Comparison of ENCODE assay signal across 24 cellular contexts in genomic region chr10:74859546-74859945, GRCh38.
"Had no signal": no experiment of that assay in that cellular context is flagged by ENCODE, and none has a peak within 500 bp of the region (broad histone marks: within the 10 kb centered on the region; RNA-seq: fewer than 3 reads in every experiment).

No MANE protein-coding gene starts in this region.

- H3K36me3 ChIP-seq: adrenal gland, ascending aorta had no signal

- H3K9me3 ChIP-seq: adrenal gland, ascending aorta, body of pancreas had no signal

- H3K4me3 ChIP-seq: adrenal gland, ascending aorta, body of pancreas, PC-9 had no signal

- H3K27me3 ChIP-seq: adrenal gland, ascending aorta, body of pancreas had no signal

- DNase-seq: activated B cell treated with CpG ODN at 0.5 μM for 24 hours; activated CD4-positive, alpha-beta T cell treated with anti-CD3 and anti-CD28 coated beads for 1 hour; activated CD4-positive, alpha-beta T cell treated with anti-CD3 and anti-CD28 coated beads, Interleukin-2, amount 10 ng/mL, durations not matched to agents 24 days and 14 days; activated CD4-positive, alpha-beta T cell treated with anti-CD3 and anti-CD28 coated beads, Interleukin-2, amount 50 U/mL, for 48 hours; activated CD8-positive, alpha-beta memory T cell treated with anti-CD3 and anti-CD28 coated beads, Interleukin-2, amount 10 ng/mL, durations not matched to agents 7 days and 5 days; activated effector memory CD4-positive, alpha-beta T cell treated with anti-CD3 and anti-CD28 coated beads, Interleukin-2, amount 50 U/mL, for 16 hours; activated naive CD4-positive, alpha-beta T cell treated with anti-CD3 and anti-CD28 coated beads, Interleukin-2, amount 10 ng/mL, durations not matched to agents 7 days and 5 days; activated naive CD8-positive, alpha-beta T cell treated with anti-CD3 and anti-CD28 coated beads for 36 hours; activated T-cell treated with anti-CD3 and anti-CD28 coated beads, Interleukin-2, amount 50 U/mL, for 4 hours; adrenal gland; body of pancreas; Karpas-422; NCI-H1105 treated with DMSO at 0.1 percent for 48 hours; NCI-H1436 treated with DMSO at 0.1 percent for 48 hours; NCI-H187; NCI-H2081; NCI-H510A treated with DMSO at 0.1 percent for 48 hours; NCI-H69; PC-9; SHP77 treated with DMSO at 0.1 percent for 48 hours; T-cell; T-helper 2 cell; T1000 had no signal

- ATAC-seq: activated CD8-positive, alpha-beta memory T cell treated with anti-CD3 and anti-CD28 coated beads, Interleukin-2, amount 10 ng/mL, durations not matched to agents 7 days and 5 days; activated T-cell treated with anti-CD3 and anti-CD28 coated beads, Interleukin-2, amount 50 U/mL, for 4 hours; body of pancreas; T-cell had no signal
